Comparison of ENCODE assay signal across 9 cellular contexts in genomic region chr3:57169872-57170623, GRCh38. TPM values are rescaled to one million over a fixed set of nuclear protein-coding genes. Genes with fewer than 3 reads are reported as not detected.
DNase-seq lines count a peak whose midpoint lies in the region; ATAC-seq, FAIRE-seq and TF ChIP-seq lines count a peak whose summit lies in the region.
"Had no signal": no experiment of that assay in that cellular context is flagged by ENCODE, and none has a peak within 500 bp of the region (broad histone marks: within the 10 kb centered on the region; RNA-seq: fewer than 3 reads in every experiment).

No MANE protein-coding gene starts in this region.

- TF ChIP-seq CTCF in suprapubic skin (IDR thresholded peaks at IDR 0.05): peak; percentile 54 to 82

- TF ChIP-seq EP300 in suprapubic skin (IDR thresholded peaks at IDR 0.05): no peak

- no peak for TF ChIP-seq POLR2A in suprapubic skin (IDR thresholded peaks at IDR 0.05)

- H3K9me3 ChIP-seq in HUES48 (ENCODE audit: control insufficient read depth, insufficient read depth, low read length) (no peaks in the 10 kb centered on the region), suprapubic skin (no peaks in the 10 kb centered on the region)

- peak; percentile 75 for ATAC-seq in GM19395 (IDR thresholded peaks at IDR 0.05; ENCODE audit: unreplicated experiment)

- H3K4me3 ChIP-seq in HUES48 (ENCODE audit: low read depth, low read length) (peak overlapping the region; percentile 56), suprapubic skin (peak overlapping the region; percentile 50)

- H3K27ac ChIP-seq in HUES48 (ENCODE audit: low read depth, low read length) (no peak overlapping the region), suprapubic skin (no peak overlapping the region)

- no peak for FAIRE-seq in frontal cortex (lab: Jason Lieb, UNC)

- no peak overlapping the region for H3K9ac ChIP-seq in HUES48 (ENCODE audit: low read depth, low read length)

- no peaks in the 10 kb centered on the region for H3K36me3 ChIP-seq in HUES48 (ENCODE audit: control insufficient read depth, insufficient read depth, low read length)
- no peaks in the 10 kb centered on the region for H3K36me3 ChIP-seq in suprapubic skin

- DNase-seq in C1 segment of cervical spinal cord (lab: John Stamatoyannopoulos, UW): peak in 11 of 14 donors; percentile 11 to 68 (median 37)
- peak; percentile 79 to 81 for DNase-seq in SHP77 (lab: John Stamatoyannopoulos, UW)
- DNase-seq in activated gamma-delta T cell treated with anti-CD3 and anti-CD28 coated beads, Interleukin-2, amount 50 U/mL, for 16 hours (ENCODE audit: low read depth): peak; percentile 33
- peak; percentile 52 to 71 for DNase-seq in frontal cortex (ENCODE audit: low spot score in 2 of 2)
- peak in 45 of 56 donors; percentile 10 to 79 (median 38) for DNase-seq in nucleus accumbens (lab: John Stamatoyannopoulos, UW)
- DNase-seq in suprapubic skin (ENCODE audit: low spot score in 2 of 2): peak; percentile 85 to 90

- peaks cover 14% of the 10 kb centered on the region for H3K4me1 ChIP-seq in HUES48 (ENCODE audit: control insufficient read depth, insufficient read depth, low read length)
- peaks cover 9% of the 10 kb centered on the region for H3K4me1 ChIP-seq in suprapubic skin

- WGBS in suprapubic skin: 10% methylated on average over 27 of the region's 40 CpGs

- peaks cover 6% of the 10 kb centered on the region for H3K27me3 ChIP-seq in HUES48 (ENCODE audit: control insufficient read depth, insufficient read depth, low read length)
- H3K27me3 ChIP-seq in suprapubic skin: no peaks in the 10 kb centered on the region

RNA-seq across cellular contexts. Expression of gene IL17RD, which starts 4.9 kb away (rescaled TPM):
- total RNA-seq in frontal cortex (31.0 TPM), suprapubic skin (1 to 10 TPM; 2.2 to 6.1 (median 3.7) TPM)
- total RNA-seq: T-helper 1 cell treated with Interleukin-12 subunit alpha and Interleukin-12 subunit beta and Interleukin-4 antibody, amounts not matched to agents 30 ng/mL and 1 ng/mL, for 36 hours had no signal

RNA-seq across cellular contexts. Expression of gene HESX1, which starts 29.7 kb away (rescaled TPM):
- total RNA-seq in frontal cortex (not detected), suprapubic skin (1 to 10 TPM in 1 of 4 donors, under 1 TPM in 2, not detected in 1; 0.76 to 4.7 (median 0.89) TPM)

RNA-seq across cellular contexts. Expression of gene APPL1, which starts 57.5 kb away (rescaled TPM):
- 169 TPM for total RNA-seq in frontal cortex
- total RNA-seq in suprapubic skin: 10 to 100 TPM; 41.1 to 60.2 (median 46.1) TPM

Comparison
In these comparisons a context has a peak if more than half of its experiments do, and no peak if none do; other contexts are left out.
1. DNase-seq: peak in every context shown above with its lines; median percentile 88 in suprapubic skin; 80 in SHP77; 62 in frontal cortex; 38 in nucleus accumbens; 37 in C1 segment of cervical spinal cord; 33 in activated gamma-delta T cell treated with anti-CD3 and anti-CD28 coated beads, Interleukin-2, amount 50 U/mL, for 16 hours.